In genomic region chr7:135715055-135715522, GRCh38 we compare ENCODE assay signal across 1 cellular context.
TF ChIP-seq lines count a peak whose summit lies in the region.

No MANE protein-coding gene starts in this region.

TF ChIP-seq in K562, 482 proteins besides CTCF, POLR2A, EP300 and RAD21 (continued from another document):
- TF ChIP-seq PRDM10 (IDR thresholded peaks at IDR 0.05; ENCODE audit: partially characterized antibody) (no peak), ZNF445 (CRISPR knock-in tag; IDR thresholded peaks at IDR 0.05; ENCODE audit: low read depth) (no peak), FOXK2 (conservative IDR thresholded peaks at IDR 0.05 in 1 of 2, IDR thresholded peaks at IDR 0.05 in 1 of 2; ENCODE audit: low read depth in 2 of 2) (no peak), PYGO2 (tag; IDR thresholded peaks at IDR 0.05) (no peak)
- TF ChIP-seq, protein P1, sequence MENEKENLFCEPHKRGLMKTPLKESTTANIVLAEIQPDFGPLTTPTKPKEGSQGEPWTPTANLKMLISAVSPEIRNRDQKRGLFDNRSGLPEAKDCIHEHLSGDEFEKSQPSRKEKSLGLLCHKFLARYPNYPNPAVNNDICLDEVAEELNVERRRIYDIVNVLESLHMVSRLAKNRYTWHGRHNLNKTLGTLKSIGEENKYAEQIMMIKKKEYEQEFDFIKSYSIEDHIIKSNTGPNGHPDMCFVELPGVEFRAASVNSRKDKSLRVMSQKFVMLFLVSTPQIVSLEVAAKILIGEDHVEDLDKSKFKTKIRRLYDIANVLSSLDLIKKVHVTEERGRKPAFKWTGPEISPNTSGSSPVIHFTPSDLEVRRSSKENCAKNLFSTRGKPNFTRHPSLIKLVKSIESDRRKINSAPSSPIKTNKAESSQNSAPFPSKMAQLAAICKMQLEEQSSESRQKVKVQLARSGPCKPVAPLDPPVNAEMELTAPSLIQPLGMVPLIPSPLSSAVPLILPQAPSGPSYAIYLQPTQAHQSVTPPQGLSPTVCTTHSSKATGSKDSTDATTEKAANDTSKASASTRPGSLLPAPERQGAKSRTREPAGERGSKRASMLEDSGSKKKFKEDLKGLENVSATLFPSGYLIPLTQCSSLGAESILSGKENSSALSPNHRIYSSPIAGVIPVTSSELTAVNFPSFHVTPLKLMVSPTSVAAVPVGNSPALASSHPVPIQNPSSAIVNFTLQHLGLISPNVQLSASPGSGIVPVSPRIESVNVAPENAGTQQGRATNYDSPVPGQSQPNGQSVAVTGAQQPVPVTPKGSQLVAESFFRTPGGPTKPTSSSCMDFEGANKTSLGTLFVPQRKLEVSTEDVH (IDR thresholded peaks at IDR 0.05; ENCODE audit: low read depth, partially characterized antibody), result no peak
